Comparison of ENCODE assay signal across 15 cellular contexts in the genomic region with DNA sequence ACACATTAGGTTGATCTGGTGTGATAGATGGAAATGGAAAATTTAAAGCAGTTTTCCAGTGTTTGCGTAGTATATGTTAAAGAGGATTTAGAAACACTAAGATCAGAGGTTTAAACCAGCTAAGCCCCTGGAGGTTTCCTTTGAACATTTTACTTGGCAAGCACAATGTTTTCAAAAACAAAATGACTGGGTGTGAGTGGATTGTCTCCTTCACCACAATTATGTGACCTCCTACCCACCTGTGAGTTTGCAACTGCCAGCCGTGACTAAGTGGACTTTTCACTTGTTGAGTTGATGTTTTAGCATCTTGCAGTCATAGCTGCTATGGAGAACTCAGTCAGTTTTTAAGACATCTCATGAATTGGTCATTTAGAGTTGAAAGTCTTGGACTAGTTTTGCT. TPM values are rescaled to one million over a fixed set of nuclear protein-coding genes. Genes with fewer than 3 reads are reported as not detected.
DNase-seq lines count a peak whose midpoint lies in the region; ATAC-seq, FAIRE-seq and TF ChIP-seq lines count a peak whose summit lies in the region.
"Had no signal": no experiment of that assay in that cellular context is flagged by ENCODE, and none has a peak within 500 bp of the region (broad histone marks: within the 10 kb centered on the region; RNA-seq: fewer than 3 reads in every experiment).

No MANE protein-coding gene starts in this region.

- H2AK5ac ChIP-seq in IMR-90 (ENCODE audit: low read depth, low read length): no peak overlapping the region

- no peaks in the 10 kb centered on the region for H3K36me3 ChIP-seq in IMR-90 (ENCODE audit: control insufficient read depth, insufficient read depth, low read length)
- no peaks in the 10 kb centered on the region for H3K36me3 ChIP-seq in left lung
- no peaks in the 10 kb centered on the region for H3K36me3 ChIP-seq in pancreas

- no peak overlapping the region for H3K9ac ChIP-seq in IMR-90 (ENCODE audit: low read depth, low read length)

- H3K9me3 Mint-ChIP-seq in type B pancreatic cell: no peaks in the 10 kb centered on the region
- H3K9me3 Mint-ChIP-seq: naive B cell had no signal

- H3K27ac Mint-ChIP-seq in type B pancreatic cell: no peak overlapping the region
- H3K27ac Mint-ChIP-seq: activated CD8-positive, alpha-beta memory T cell treated with anti-CD3 and anti-CD28 coated beads, Interleukin-2, amount 10 ng/mL, durations not matched to agents 7 days and 5 days; naive B cell had no signal

- no peak overlapping the region for H2BK20ac ChIP-seq in IMR-90 (ENCODE audit: low read depth, low read length)

- CTCF ChIA-PET in IMR-90 (lab: Yijun Ruan, JAX): interaction anchor here (0.6 kb wide), 1 partner anchor 505 kb away, joined by 4 read pairs; no protein-coding TSS in a partner anchor

- no peak overlapping the region for H3K23ac ChIP-seq in IMR-90 (ENCODE audit: low read depth, low read length)

- H3K4me3 ChIP-seq in AG10803 (ENCODE audit: low read length) (no peak overlapping the region), IMR-90 (ENCODE audit: insufficient read depth, low read depth, low read length) (no peak overlapping the region), astrocyte of the spinal cord (ENCODE audit: low read depth, low read length) (no peak overlapping the region), left lung (no peak overlapping the region), pancreas (no peak overlapping the region)

- no peak overlapping the region for H2AK9ac ChIP-seq in IMR-90 (replicated peaks; ENCODE audit: low read depth, low read length, poor library complexity)

- TF ChIP-seq RAD21 in IMR-90 (IDR thresholded peaks at IDR 0.05; ENCODE audit: low read length): no peak

- H4K20me1 ChIP-seq in IMR-90 (ENCODE audit: insufficient read depth, low read length): no peaks in the 10 kb centered on the region

- dilution Hi-C loops in IMR-90 (cut with HindIII; ENCODE audit: low sequenced_read_pairs, unreplicated experiment): loop anchor here (25.0 kb wide), 2 partner anchors 206 to 456 kb away; a partner anchor contains a TSS

- no peaks in the 10 kb centered on the region for H3K36me3 Mint-ChIP-seq in type B pancreatic cell
- H3K36me3 Mint-ChIP-seq: activated CD8-positive, alpha-beta memory T cell treated with anti-CD3 and anti-CD28 coated beads, Interleukin-2, amount 10 ng/mL, durations not matched to agents 7 days and 5 days; naive B cell had no signal

- no peak overlapping the region for H3K56ac ChIP-seq in IMR-90 (ENCODE audit: extremely low read depth, insufficient read depth, low read length)

- H3K4me1 ChIP-seq in IMR-90 (ENCODE audit: control insufficient read depth, insufficient read depth, low read length) (peaks cover 4% of the 10 kb centered on the region; the same call in 1 of the 2 replicates), left lung (no peaks in the 10 kb centered on the region), pancreas (no peaks in the 10 kb centered on the region)

- no peak overlapping the region for H3K4me2 ChIP-seq in IMR-90 (ENCODE audit: low read depth, low read length)

- H4K8ac ChIP-seq in IMR-90 (ENCODE audit: low read depth in 2 of 2, low read length in 2 of 2): no peak overlapping the region

- no peak overlapping the region for H2BK120ac ChIP-seq in IMR-90 (ENCODE audit: low read depth, low read length)

- POLR2A ChIA-PET in IMR-90 (lab: Charles Lee; ENCODE audit: unreplicated experiment): no interaction called here

- no peak overlapping the region for H3K27ac ChIP-seq in IMR-90 (ENCODE audit: insufficient read depth, low read length)
- H3K27ac ChIP-seq in left lung: no peak overlapping the region
- no peak overlapping the region for H3K27ac ChIP-seq in pancreas

- H3K4ac ChIP-seq in IMR-90 (ENCODE audit: low read depth, low read length): no peak overlapping the region

- H3K4me3 Mint-ChIP-seq in type B pancreatic cell: no peak overlapping the region
- H3K4me3 Mint-ChIP-seq: activated CD8-positive, alpha-beta memory T cell treated with anti-CD3 and anti-CD28 coated beads, Interleukin-2, amount 10 ng/mL, durations not matched to agents 7 days and 5 days; naive B cell had no signal

- no peak overlapping the region for H3K18ac ChIP-seq in IMR-90 (ENCODE audit: low read depth, low read length)

- no peak for TF ChIP-seq POLR2A in IMR-90 (IDR thresholded peaks at IDR 0.05; ENCODE audit: low read depth, low read length)

- TF ChIP-seq CTCF in AG10803 (conservative IDR thresholded peaks at IDR 0.05; ENCODE audit: low read length) (no peak), IMR-90 (conservative IDR thresholded peaks at IDR 0.05; ENCODE audit: low read depth, low read length) (no peak), astrocyte of the spinal cord (IDR thresholded peaks at IDR 0.05; ENCODE audit: low read depth, low read length) (no peak), left lung (IDR thresholded peaks at IDR 0.05) (no peak), pancreas (IDR thresholded peaks at IDR 0.05) (no peak), type B pancreatic cell (conservative IDR thresholded peaks at IDR 0.05) (no peak)

- peaks cover 3% of the 10 kb centered on the region for H3K27me3 Mint-ChIP-seq in type B pancreatic cell

- H3K9me3 ChIP-seq in IMR-90 (ENCODE audit: control insufficient read depth, insufficient read depth, low read length): no peaks in the 10 kb centered on the region
- H3K9me3 ChIP-seq in left lung: no peaks in the 10 kb centered on the region
- H3K9me3 ChIP-seq in pancreas: no peaks in the 10 kb centered on the region

- DNase-seq in AG10803 (ENCODE audit: low read depth): peak; percentile 87
- peak; percentile 96 for DNase-seq in IMR-90
- DNase-seq in astrocyte of the spinal cord (ENCODE audit: low read depth, low spot score): peak; percentile 99
- no peak for DNase-seq in left lung
- DNase-seq in middle frontal gyrus (ENCODE audit: extremely low spot score, low spot score): no peak
- no peak for DNase-seq in pancreas
- no peak for DNase-seq in type B pancreatic cell (ENCODE audit: extremely low spot score, unreplicated experiment)
- DNase-seq: activated CD8-positive, alpha-beta memory T cell treated with anti-CD3 and anti-CD28 coated beads, Interleukin-2, amount 10 ng/mL, durations not matched to agents 7 days and 5 days; naive B cell; NCI-H1436 treated with DMSO at 0.1 percent for 48 hours; stimulated activated CD4-positive, alpha-beta T cell treated with anti-CD3 and anti-CD28 coated beads, Interleukin-1b, Interleukin-23, amount 100 ng/mL, for 48 hours; substantia nigra had no signal

- H3K14ac ChIP-seq in IMR-90 (replicated peaks; ENCODE audit: low read depth, low read length): no peak overlapping the region

- no peak overlapping the region for H4K91ac ChIP-seq in IMR-90 (ENCODE audit: insufficient read depth, low read depth, low read length)

- no peak overlapping the region for H2AFZ ChIP-seq in IMR-90 (replicated peaks; ENCODE audit: low read length, poor library complexity)

- 43% methylated on average over 1 of the region's 2 CpGs; no CpG with 5 or more reads in 1 of the 2 experiments for WGBS in IMR-90 (ENCODE audit: extremely low coverage in 2 of 2, insufficient read length in 1 of 2), 2 experiments
- WGBS in pancreas, 2 donors: 88 to 89% methylated on average over 2 of the region's 2 CpGs

- no peaks in the 10 kb centered on the region for H3K27me3 ChIP-seq in IMR-90 (ENCODE audit: control insufficient read depth, insufficient read depth, low read length)
- H3K27me3 ChIP-seq in left lung: no peaks in the 10 kb centered on the region
- no peaks in the 10 kb centered on the region for H3K27me3 ChIP-seq in pancreas

- FAIRE-seq in pancreas (lab: Jason Lieb, UNC): no peak
- FAIRE-seq: GM18507 had no signal

- intact Hi-C loops in IMR-90 (cut with micrococcal nuclease) (no loop called here), left lung (cut with DNase I) (loop anchor here in 1 of 2 donors (10.0 kb wide), 1 partner anchor 319 kb away; no protein-coding TSS in a partner anchor), pancreas (cut with DNase I) (loop anchor here in 2 of 3 donors (10.0 kb wide), 3 partner anchors 319 to 459 kb away; no protein-coding TSS in a partner anchor)

- H4K5ac ChIP-seq in IMR-90 (ENCODE audit: low read depth, low read length): no peak overlapping the region

- peak; percentile 53 for ATAC-seq in IMR-90 (ENCODE audit: low read depth)
- peak; percentile 22 for ATAC-seq in left lung
- no peak for ATAC-seq in GM21717 (IDR thresholded peaks at IDR 0.05; ENCODE audit: unreplicated experiment)
- ATAC-seq in pancreas: no peak
- ATAC-seq: activated CD8-positive, alpha-beta memory T cell treated with anti-CD3 and anti-CD28 coated beads, Interleukin-2, amount 10 ng/mL, durations not matched to agents 7 days and 5 days had no signal

- no peak overlapping the region for H2BK15ac ChIP-seq in IMR-90 (ENCODE audit: low read depth, low read length)

- H3K79me1 ChIP-seq in IMR-90 (ENCODE audit: low read depth in 1 of 2, low read length in 2 of 2): no peaks in the 10 kb centered on the region

- no TSS peak for BruUV-seq in IMR-90 (replicated peaks; lab: Mats Ljungman, UMichigan)

- H2BK5ac ChIP-seq in IMR-90 (ENCODE audit: low read depth, low read length, poor library complexity, severe bottlenecking): peak overlapping the region; percentile 56

- in situ Hi-C loops in IMR-90 (cut with MboI; ENCODE audit: low sequenced_read_pairs) (loop anchor here (5.0 kb wide), 1 partner anchor 321 kb away; no protein-coding TSS in a partner anchor), astrocyte of the spinal cord (cut with HindIII; ENCODE audit: low sequenced_read_pairs) (loop anchor here (25.0 kb wide), 1 partner anchor 456 kb away; a partner anchor contains a TSS)

- no peaks in the 10 kb centered on the region for H3K9me1 ChIP-seq in IMR-90 (ENCODE audit: insufficient read depth, low read length)

- H3K4me1 Mint-ChIP-seq in type B pancreatic cell (ENCODE audit: unreplicated experiment): peaks cover 1% of the 10 kb centered on the region
- H3K4me1 Mint-ChIP-seq: activated CD8-positive, alpha-beta memory T cell treated with anti-CD3 and anti-CD28 coated beads, Interleukin-2, amount 10 ng/mL, durations not matched to agents 7 days and 5 days had no signal

TF ChIP-seq in IMR-90, 13 proteins besides CTCF, POLR2A, EP300 and RAD21 (continues in another document):
- TF ChIP-seq NFE2L2 (IDR thresholded peaks at IDR 0.05; ENCODE audit: low read depth, low read length) (peak; percentile 39; the same call in 1 of the 2 replicates), BHLHE40 (IDR thresholded peaks at IDR 0.05; ENCODE audit: low read depth, low read length) (peak; percentile 47; the same call in 1 of the 2 replicates)

RNA-seq across cellular contexts. Expression of a gene that starts 4.7 kb away (rescaled TPM):
- 0.28 and 0.36 TPM in 2 replicates for total RNA-seq in IMR-90 (2012; rRNA removed)
- polyA plus RNA-seq in IMR-90 (2012; rRNA removed): 0.10 and 0.37 TPM in 2 replicates
- polyA plus RNA-seq in IMR-90 (2012; cell fraction: cytosol; rRNA removed): 0.03 TPM in 1 of 2 replicates, not detected in the other
- 0.07 and 0.25 TPM in 2 replicates for polyA plus RNA-seq in IMR-90 (2012; cell fraction: nucleus; rRNA removed; ENCODE audit: low replicate concordance)
- total RNA-seq in left lung: 1 to 10 TPM; 1.5 to 2.1 TPM
- total RNA-seq in pancreas: not detected
- not detected for polyA plus RNA-seq in pancreas
- 0.14 TPM in 1 of 2 replicates, not detected in the other for total RNA-seq in type B pancreatic cell (ENCODE audit: low replicate concordance)
- total RNA-seq: activated CD8-positive, alpha-beta memory T cell treated with anti-CD3 and anti-CD28 coated beads, Interleukin-2, amount 10 ng/mL, durations not matched to agents 7 days and 5 days; cerebellum had no signal

Comparison
In these comparisons a context has a peak if more than half of its experiments do, and no peak if none do; other contexts are left out.
1. DNase-seq: peak in AG10803 (single experiment), IMR-90 (single experiment) and astrocyte of the spinal cord (single experiment); none in left lung (0 of 2), middle frontal gyrus (single experiment), pancreas (0 of 6) and type B pancreatic cell (single experiment).
2. ATAC-seq: peak in IMR-90 (single experiment) and left lung (single experiment); none in GM21717 (single experiment) and pancreas (0 of 4).